ENCODE assay signal across 20 cellular contexts in the genomic region with DNA sequence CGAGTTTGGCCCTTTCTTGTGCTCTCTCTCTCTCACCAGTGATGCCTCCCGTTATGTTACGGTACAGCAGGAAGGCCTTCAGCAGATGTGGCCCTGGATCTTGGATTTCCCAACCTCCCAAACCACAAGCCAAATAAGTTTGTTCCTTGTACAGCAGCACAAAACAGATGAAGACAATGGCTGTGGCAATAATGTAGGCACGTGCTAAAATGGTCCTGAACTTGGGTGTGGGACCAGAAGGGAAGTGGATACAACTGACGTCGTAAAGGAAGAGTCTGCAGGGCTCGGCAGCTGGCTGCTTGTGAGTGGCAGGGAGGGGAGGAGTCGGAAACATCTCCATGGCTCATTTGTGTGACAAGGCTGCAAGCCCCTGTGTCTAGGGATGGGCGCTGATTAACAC. TPM values are rescaled to one million over a fixed set of nuclear protein-coding genes. Genes with fewer than 3 reads are reported as not detected.
A peak's percentile ranks its signal among the peaks of the same experiment; 100 is the strongest.
DNase-seq lines count a peak whose midpoint lies in the region; ATAC-seq and TF ChIP-seq lines count a peak whose summit lies in the region.
"Had no signal": no experiment of that assay in that cellular context is flagged by ENCODE, and none has a peak within 500 bp of the region (broad histone marks: within the 10 kb centered on the region; RNA-seq: fewer than 3 reads in every experiment).

No MANE protein-coding gene starts in this region.

- ATAC-seq in upper lobe of left lung (ENCODE audit: low FRiP score in 2 of 2) (peak; percentile 9 to 78), HG03175 (IDR thresholded peaks at IDR 0.05; ENCODE audit: unreplicated experiment) (no peak)
- ATAC-seq: HepG2; naive thymus-derived CD8-positive, alpha-beta T cell had no signal

- H3K27me3 ChIP-seq in HL-60 (ENCODE audit: insufficient read depth, poor library complexity, severe bottlenecking) (no peaks in the 10 kb centered on the region), upper lobe of left lung (no peaks in the 10 kb centered on the region)
- H3K27me3 ChIP-seq: breast epithelium, stomach had no signal

- no peak for TF ChIP-seq CTCF in HL-60 (IDR thresholded peaks at IDR 0.05; ENCODE audit: insufficient read depth, low read length)
- TF ChIP-seq CTCF in fibroblast of pulmonary artery (IDR thresholded peaks at IDR 0.05; ENCODE audit: low read length, missing control alignments), result no peak
- no peak for TF ChIP-seq CTCF in upper lobe of left lung (IDR thresholded peaks at IDR 0.05)

- no peaks in the 10 kb centered on the region for H3K36me3 Mint-ChIP-seq in activated CD4-positive, alpha-beta memory T cell treated with anti-CD3 and anti-CD28 coated beads for 36 hours

- DNase-seq in HL-60 (ENCODE audit: low read depth in 1 of 2, low spot score in 1 of 2) (peak; percentile 62 to 89), SIG-M5 (lab: John Stamatoyannopoulos, UW) (peak; percentile 90), fibroblast of pulmonary artery (ENCODE audit: low read depth) (peak; percentile 27), upper lobe of left lung (peak in 1 of 2 donors; percentile 51)
- no peak for DNase-seq in activated CD4-positive, alpha-beta memory T cell treated with anti-CD3 and anti-CD28 coated beads for 36 hours
- DNase-seq in stimulated activated CD4-positive, alpha-beta T cell treated with anti-CD3 and anti-CD28 coated beads, Interleukin-15, amount 100 ng/mL, for 24 hours, result no peak
- DNase-seq: activated effector memory CD4-positive, alpha-beta T cell treated with Interleukin-2 at 50 U/mL for 16 hours; AML-193; dermis blood vessel endothelial cell; erythroblast; GM23248; naive thymus-derived CD8-positive, alpha-beta T cell; NCI-H2081; NCI-H524; stomach; T1000 had no signal

- POLR2A ChIA-PET in activated CD4-positive, alpha-beta memory T cell treated with anti-CD3 and anti-CD28 coated beads for 36 hours (lab: Charles Lee), result no interaction called here

- intact Hi-C loops in activated CD4-positive, alpha-beta memory T cell treated with anti-CD3 and anti-CD28 coated beads for 36 hours (cut with micrococcal nuclease), result no loop called here

- H3K4me3 Mint-ChIP-seq in activated CD4-positive, alpha-beta memory T cell treated with anti-CD3 and anti-CD28 coated beads for 36 hours, result no peak overlapping the region
- H3K4me3 Mint-ChIP-seq: naive thymus-derived CD8-positive, alpha-beta T cell had no signal

- H3K9me3 ChIP-seq in upper lobe of left lung, result no peaks in the 10 kb centered on the region
- H3K9me3 ChIP-seq: breast epithelium, stomach had no signal

- no peak for TF ChIP-seq POLR2A in upper lobe of left lung (IDR thresholded peaks at IDR 0.05)

- H3K9me3 Mint-ChIP-seq in activated CD4-positive, alpha-beta memory T cell treated with anti-CD3 and anti-CD28 coated beads for 36 hours, result no peaks in the 10 kb centered on the region
- H3K9me3 Mint-ChIP-seq: naive thymus-derived CD8-positive, alpha-beta T cell had no signal

- peaks cover 0 to 29% (median 10%) of the 10 kb centered on the region in 4 donors for H3K36me3 ChIP-seq in upper lobe of left lung
- H3K36me3 ChIP-seq: breast epithelium had no signal

- H3K27ac Mint-ChIP-seq in activated CD4-positive, alpha-beta memory T cell treated with anti-CD3 and anti-CD28 coated beads for 36 hours, result no peak overlapping the region

- H3K4me1 Mint-ChIP-seq in activated CD4-positive, alpha-beta memory T cell treated with anti-CD3 and anti-CD28 coated beads for 36 hours (ENCODE audit: low read depth), result peaks cover 5% of the 10 kb centered on the region

- CTCF ChIA-PET in activated CD4-positive, alpha-beta memory T cell treated with anti-CD3 and anti-CD28 coated beads for 36 hours (lab: Charles Lee), result no interaction called here

- H3K4me1 ChIP-seq in upper lobe of left lung, result peaks cover 0 to 11% (median 0%) of the 10 kb centered on the region in 4 donors
- H3K4me1 ChIP-seq: breast epithelium, parathyroid adenoma, stomach had no signal

- WGBS in upper lobe of left lung, 2 donors, result 62 to 75% methylated on average over 9 of the region's 9 CpGs

- H3K27ac ChIP-seq in HL-60 (replicated peaks) (no peak overlapping the region; the same call in 1 of the 2 replicates), upper lobe of left lung (no peak overlapping the region)
- H3K27ac ChIP-seq: breast epithelium, GM23248, parathyroid adenoma, stomach had no signal

- peaks cover 8% of the 10 kb centered on the region for H3K27me3 Mint-ChIP-seq in activated CD4-positive, alpha-beta memory T cell treated with anti-CD3 and anti-CD28 coated beads for 36 hours

- no peak overlapping the region for H3K4me3 ChIP-seq in HL-60 (replicated peaks; ENCODE audit: insufficient read depth, low read length)
- H3K4me3 ChIP-seq in fibroblast of pulmonary artery (replicated peaks; ENCODE audit: low read depth, low read length), result no peak overlapping the region
- no peak overlapping the region for H3K4me3 ChIP-seq in upper lobe of left lung
- H3K4me3 ChIP-seq: breast epithelium, GM23248, stomach had no signal

- peak in 1 of 4 donors; percentile 24 for TF ChIP-seq EP300 in upper lobe of left lung (IDR thresholded peaks at IDR 0.05)

RNA-seq across cellular contexts. Expression of a gene that starts 26.8 kb away (rescaled TPM):
- 10 to 100 TPM; 19.8 to 64.5 (median 24.7) TPM for total RNA-seq in upper lobe of left lung
- total RNA-seq in activated CD4-positive, alpha-beta memory T cell treated with anti-CD3 and anti-CD28 coated beads for 36 hours, result under 1 TPM; 0.24 to 0.31 TPM

Comparison
In these comparisons a context has a peak if more than half of its experiments do, and no peak if none do; other contexts are left out.
1. DNase-seq: peak in HL-60 (2 of 2), SIG-M5 (single experiment) and fibroblast of pulmonary artery (single experiment); none in activated CD4-positive, alpha-beta memory T cell treated with anti-CD3 and anti-CD28 coated beads for 36 hours (single experiment) and stimulated activated CD4-positive, alpha-beta T cell treated with anti-CD3 and anti-CD28 coated beads, Interleukin-15, amount 100 ng/mL, for 24 hours (single experiment).
2. RNA of a gene that starts 26.8 kb away (total RNA-seq): 19.8 to 64.5 TPM in upper lobe of left lung; 0.24 to 0.31 TPM in activated CD4-positive, alpha-beta memory T cell treated with anti-CD3 and anti-CD28 coated beads for 36 hours; every median in the first group is over 10 times any median in the second.